ENCODE assay signal across 15 cellular contexts in genomic region chr16:84821179-84821578, GRCh38. TPM values are rescaled to one million over a fixed set of nuclear protein-coding genes. Genes with fewer than 3 reads are reported as not detected.
DNase-seq lines count a peak whose midpoint lies in the region; ATAC-seq and TF ChIP-seq lines count a peak whose summit lies in the region.
"Had no signal": no experiment of that assay in that cellular context is flagged by ENCODE, and none has a peak within 500 bp of the region (broad histone marks: within the 10 kb centered on the region; RNA-seq: fewer than 3 reads in every experiment).

No MANE protein-coding gene starts in this region.

- H3K9me2 ChIP-seq in PC-9 (ENCODE audit: insufficient read depth): no peaks in the 10 kb centered on the region

- H4K20me1 ChIP-seq in PC-9 (ENCODE audit: insufficient read depth): no peaks in the 10 kb centered on the region

- H3K27ac ChIP-seq in PC-9 (no peak overlapping the region), esophagus squamous epithelium (peak overlapping the region; percentile 52 to 93 (median 92)), muscle layer of duodenum (ENCODE audit: low read length) (peak overlapping the region; percentile 96), testis (peak overlapping the region; percentile 68 to 73)

- H3K36me3 ChIP-seq in PC-9 (ENCODE audit: low read depth) (no peaks in the 10 kb centered on the region), esophagus squamous epithelium (no peaks in the 10 kb centered on the region), muscle layer of duodenum (ENCODE audit: control insufficient read depth in 1 of 2, insufficient read depth in 2 of 2, low read length in 2 of 2) (peaks cover 0 to 7% of the 10 kb centered on the region in 2 donors), testis (ENCODE audit: low read depth, missing control alignments) (no peaks in the 10 kb centered on the region)

- peaks cover 15% of the 10 kb centered on the region; the same call in 1 of the 2 replicates for H3F3A ChIP-seq in PC-9 (ENCODE audit: insufficient read depth, low read depth)

- CTCF ChIA-PET in PC-9 (lab: Charles Lee): interaction anchor here (0.6 kb wide), 1 partner anchor 23 kb away, joined by 7 read pairs; no protein-coding TSS in a partner anchor

- intact Hi-C loops in PC-9 (cut with micrococcal nuclease; ENCODE audit: unreplicated experiment) (no loop called here), esophagus squamous epithelium (cut with DNase I) (no loop called here), testis (cut with DNase I; ENCODE audit: low total_unique reads) (no loop called here)

- H3K27me3 ChIP-seq in PC-9 (ENCODE audit: insufficient read depth, low read depth) (no peaks in the 10 kb centered on the region), esophagus squamous epithelium (peaks cover 0 to 60% (median 0%) of the 10 kb centered on the region in 4 donors), muscle layer of duodenum (ENCODE audit: low read depth, low read length) (no peaks in the 10 kb centered on the region), testis (no peaks in the 10 kb centered on the region)

- no peak for DNase-seq in PC-9
- no peak for DNase-seq in esophagus squamous epithelium (lab: John Stamatoyannopoulos, UW)
- no peak for DNase-seq in testis
- no peak for DNase-seq in NCI-H2196 treated with DMSO at 0.1 percent for 48 hours (lab: John Stamatoyannopoulos, UW; ENCODE audit: unreplicated experiment)
- DNase-seq in NCI-H510A treated with DMSO at 0.1 percent for 48 hours (lab: John Stamatoyannopoulos, UW): no peak
- no peak for DNase-seq in NOMO-1 treated with dmso at 0.1 percent for 144 hours (lab: John Stamatoyannopoulos, UW; ENCODE audit: unreplicated experiment)
- DNase-seq: activated CD4-positive, alpha-beta T cell treated with anti-CD3 and anti-CD28 coated beads for 36 hours; activated T-cell treated with anti-CD3 and anti-CD28 coated beads, Interleukin-2, amount 50 U/mL, for 4 hours; CD4-positive, alpha-beta T cell; GDM1; NCI-H226; T-cell had no signal

- WGBS in esophagus squamous epithelium, 2 donors: 80% methylated on average over 1 of the region's 9 CpGs; no CpG with 5 or more reads in 1 of the 2 donors
- WGBS in testis, 2 donors: 62 to 80% methylated on average over 2 to 9 of the region's 9 CpGs

- no peak overlapping the region for H2AFZ ChIP-seq in PC-9

- H3K4me2 ChIP-seq in PC-9: peak overlapping the region; percentile 96; the same call in 1 of the 2 replicates

- TF ChIP-seq POLR2A in esophagus squamous epithelium (IDR thresholded peaks at IDR 0.05): no peak
- TF ChIP-seq POLR2A in testis (IDR thresholded peaks at IDR 0.05): no peak

- H3K79me2 ChIP-seq in PC-9 (ENCODE audit: low read depth): no peaks in the 10 kb centered on the region

- H3K9me3 ChIP-seq in PC-9 (ENCODE audit: insufficient read depth, low read depth) (no peaks in the 10 kb centered on the region), esophagus squamous epithelium (no peaks in the 10 kb centered on the region), muscle layer of duodenum (ENCODE audit: control insufficient read depth in 1 of 2, low read length in 2 of 2) (no peaks in the 10 kb centered on the region), testis (no peaks in the 10 kb centered on the region)

- H3K4me1 ChIP-seq in PC-9 (replicated peaks; ENCODE audit: insufficient read depth) (peaks cover 27% of the 10 kb centered on the region), esophagus squamous epithelium (peaks cover 14 to 62% (median 18%) of the 10 kb centered on the region in 3 donors), muscle layer of duodenum (ENCODE audit: control insufficient read depth in 1 of 2, insufficient read depth in 2 of 2, low read length in 2 of 2) (peaks cover 0 to 14% of the 10 kb centered on the region in 2 donors), testis (peaks cover 23% of the 10 kb centered on the region)

- no peak for TF ChIP-seq CTCF in PC-9 (conservative IDR thresholded peaks at IDR 0.05)
- TF ChIP-seq CTCF in esophagus squamous epithelium (IDR thresholded peaks at IDR 0.05): no peak
- no peak for TF ChIP-seq CTCF in testis (IDR thresholded peaks at IDR 0.05)

- no peak for ATAC-seq in GM19023 (IDR thresholded peaks at IDR 0.05; ENCODE audit: unreplicated experiment)
- ATAC-seq: activated CD4-positive, alpha-beta T cell treated with anti-CD3 and anti-CD28 coated beads for 36 hours; activated T-cell treated with anti-CD3 and anti-CD28 coated beads, Interleukin-2, amount 50 U/mL, for 4 hours; HCT116; T-cell had no signal

- POLR2A ChIA-PET in PC-9 (lab: Charles Lee; ENCODE audit: unreplicated experiment): no interaction called here

- BruUV-seq in PC-9 (replicated peaks; lab: Mats Ljungman, UMichigan): no TSS peak

- no peak overlapping the region for H3K4me3 ChIP-seq in PC-9
- peak overlapping the region; percentile 33 to 65 (median 58) for H3K4me3 ChIP-seq in esophagus squamous epithelium
- peak overlapping the region; percentile 93 to 98 for H3K4me3 ChIP-seq in muscle layer of duodenum (ENCODE audit: low read depth in 1 of 2, low read length in 2 of 2)
- peak overlapping the region; percentile 70 to 71 for H3K4me3 ChIP-seq in testis

RNA-seq across cellular contexts. Expression of gene CRISPLD2, which starts 1.4 kb away (rescaled TPM):
- total RNA-seq in PC-9 (2021) (18.6 and 19.9 TPM in 2 replicates), esophagus squamous epithelium (100 to 1,000 TPM in 1 of 4 donors, 10 to 100 TPM in 2, 1 to 10 TPM in 1; 6.0 to 166 (median 24.2) TPM), testis (10 to 100 TPM; 47.7 to 59.6 TPM)
- polyA plus RNA-seq in testis (ENCODE audit: insufficient read depth, low read depth, low replicate concordance): 48.8 TPM
